In genomic region chr15:65300924-65301441, GRCh38 we compare ENCODE assay signal across 24 cellular contexts. TPM values are rescaled to one million over a fixed set of nuclear protein-coding genes. Genes with fewer than 3 reads are reported as not detected.
DNase-seq lines count a peak whose midpoint lies in the region; ATAC-seq, FAIRE-seq and TF ChIP-seq lines count a peak whose summit lies in the region.
"Had no signal": no experiment of that assay in that cellular context is flagged by ENCODE, and none has a peak within 500 bp of the region (broad histone marks: within the 10 kb centered on the region; RNA-seq: fewer than 3 reads in every experiment).

No MANE protein-coding gene starts in this region.

- peaks cover 4 to 11% (median 5%) of the 10 kb centered on the region in 3 donors for H3K4me1 ChIP-seq in pancreas
- H3K4me1 ChIP-seq in naive thymus-derived CD4-positive, alpha-beta T cell (ENCODE audit: control insufficient read depth in 2 of 2, insufficient read depth in 2 of 2, low read length in 2 of 2), result peaks cover 20 to 21% of the 10 kb centered on the region in 2 donors

- POLR2A ChIA-PET in naive thymus-derived CD4-positive, alpha-beta T cell (lab: Charles Lee), result interaction anchor here (0.6 to 2.0 kb wide), 4 partner anchors 15 to 194 kb away, joined by 3 to 25 read pairs (median 3); partner anchors contain the start of genes CLPX and PARP16

- no peaks in the 10 kb centered on the region for H3K27me3 Mint-ChIP-seq in activated CD4-positive, alpha-beta T cell treated with anti-CD3 and anti-CD28 coated beads, Interleukin-2, amount 10 ng/mL, durations not matched to agents 24 days and 14 days
- no peaks in the 10 kb centered on the region for H3K27me3 Mint-ChIP-seq in effector memory CD8-positive, alpha-beta T cell
- peaks cover 0 to 10% (median 0%) of the 10 kb centered on the region in 5 donors for H3K27me3 Mint-ChIP-seq in naive thymus-derived CD4-positive, alpha-beta T cell

- no peak overlapping the region for H3K4me3 Mint-ChIP-seq in activated CD4-positive, alpha-beta T cell treated with anti-CD3 and anti-CD28 coated beads, Interleukin-2, amount 10 ng/mL, durations not matched to agents 24 days and 14 days
- no peak overlapping the region for H3K4me3 Mint-ChIP-seq in effector memory CD8-positive, alpha-beta T cell
- peak overlapping the region in 3 of 10 donors; percentile 84 to 94 (median 92) for H3K4me3 Mint-ChIP-seq in naive thymus-derived CD4-positive, alpha-beta T cell

- peaks cover 36% of the 10 kb centered on the region for H3K4me1 Mint-ChIP-seq in activated CD4-positive, alpha-beta T cell treated with anti-CD3 and anti-CD28 coated beads, Interleukin-2, amount 10 ng/mL, durations not matched to agents 24 days and 14 days
- H3K4me1 Mint-ChIP-seq in effector memory CD8-positive, alpha-beta T cell (ENCODE audit: low read depth in 2 of 2), result peaks cover 27 to 35% of the 10 kb centered on the region in 2 donors
- H3K4me1 Mint-ChIP-seq in naive thymus-derived CD4-positive, alpha-beta T cell, result peaks cover 16 to 53% (median 40%) of the 10 kb centered on the region in 7 donors

- H3K27ac Mint-ChIP-seq in activated CD4-positive, alpha-beta T cell treated with anti-CD3 and anti-CD28 coated beads, Interleukin-2, amount 10 ng/mL, durations not matched to agents 24 days and 14 days, result peak overlapping the region; percentile 93
- peak overlapping the region; percentile 90 to 93 for H3K27ac Mint-ChIP-seq in effector memory CD8-positive, alpha-beta T cell
- peak overlapping the region in 3 of 9 donors; percentile 87 to 95 (median 93) for H3K27ac Mint-ChIP-seq in naive thymus-derived CD4-positive, alpha-beta T cell

- no peak overlapping the region for H3K4me3 ChIP-seq in pancreas
- no peak overlapping the region for H3K4me3 ChIP-seq in naive thymus-derived CD4-positive, alpha-beta T cell (ENCODE audit: low read length)
- H3K4me3 ChIP-seq: left ventricle myocardium inferior, SK-N-MC had no signal

- ATAC-seq in effector memory CD8-positive, alpha-beta T cell (replicated peaks), result no peak
- no peak for ATAC-seq in pancreas
- ATAC-seq in naive thymus-derived CD4-positive, alpha-beta T cell, result no peak

- no peak for FAIRE-seq in pancreas (lab: Jason Lieb, UNC)
- FAIRE-seq: A204.1 had no signal

- no peak for TF ChIP-seq CTCF in pancreas (IDR thresholded peaks at IDR 0.05)

- H3K36me3 Mint-ChIP-seq in activated CD4-positive, alpha-beta T cell treated with anti-CD3 and anti-CD28 coated beads, Interleukin-2, amount 10 ng/mL, durations not matched to agents 24 days and 14 days (ENCODE audit: low read depth), result no peaks in the 10 kb centered on the region
- H3K36me3 Mint-ChIP-seq in effector memory CD8-positive, alpha-beta T cell (ENCODE audit: insufficient read depth), result peaks cover 60% of the 10 kb centered on the region
- peaks cover 0 to 7% (median 0%) of the 10 kb centered on the region in 5 donors for H3K36me3 Mint-ChIP-seq in naive thymus-derived CD4-positive, alpha-beta T cell

- CTCF ChIA-PET in naive thymus-derived CD4-positive, alpha-beta T cell (lab: Charles Lee), result interaction anchor here (0.8 kb wide), 1 partner anchor 10 kb away, joined by 3 read pairs; no protein-coding TSS in a partner anchor

- H3K9me3 Mint-ChIP-seq in activated CD4-positive, alpha-beta T cell treated with anti-CD3 and anti-CD28 coated beads, Interleukin-2, amount 10 ng/mL, durations not matched to agents 24 days and 14 days, result no peaks in the 10 kb centered on the region
- H3K9me3 Mint-ChIP-seq in effector memory CD8-positive, alpha-beta T cell, result no peaks in the 10 kb centered on the region
- H3K9me3 Mint-ChIP-seq in naive thymus-derived CD4-positive, alpha-beta T cell, result peaks cover 0 to 18% (median 0%) of the 10 kb centered on the region in 11 donors
- H3K9me3 Mint-ChIP-seq: activated T-helper 1 cell treated with anti-CD3 and anti-CD28 coated beads, Interleukin-12 subunit alpha, Interleukin-12 subunit beta, Interleukin-2, Interleukin-4 antibody, amounts not matched to agents 30 ng/mL and 10 ng/mL and 1 ng/mL, durations not matched to agents 14 hours and 24 hours and 36 hours had no signal

- no peaks in the 10 kb centered on the region for H3K27me3 ChIP-seq in pancreas
- H3K27me3 ChIP-seq in naive thymus-derived CD4-positive, alpha-beta T cell (ENCODE audit: control insufficient read depth in 2 of 2, insufficient read depth in 2 of 2, low read length in 2 of 2), result no peaks in the 10 kb centered on the region
- H3K27me3 ChIP-seq: BE2C, neutrophil had no signal

- intact Hi-C loops in activated CD4-positive, alpha-beta T cell treated with anti-CD3 and anti-CD28 coated beads, Interleukin-2, amount 10 ng/mL, durations not matched to agents 24 days and 14 days (cut with micrococcal nuclease), result loop anchor here (5.0 kb wide), 1 partner anchor 269 kb away; no protein-coding TSS in a partner anchor
- intact Hi-C loops in pancreas (cut with DNase I), result no loop called here
- intact Hi-C loops in naive thymus-derived CD4-positive, alpha-beta T cell (cut with micrococcal nuclease), result loop anchor here (1.0 to 10.0 kb wide), 6 partner anchors 116 to 994 kb away; partner anchors contain the start of genes CLPX (in 1 of the 2), DENND4A (in 1 of the 2), DIS3L (in 1 of the 2) and PCLAF (in 1 of the 2)

- H3K27ac ChIP-seq in pancreas, result no peak overlapping the region
- H3K27ac ChIP-seq in naive thymus-derived CD4-positive, alpha-beta T cell (ENCODE audit: low read depth, low read length), result no peak overlapping the region
- H3K27ac ChIP-seq: left ventricle myocardium inferior had no signal

- no peaks in the 10 kb centered on the region for H3K9me3 ChIP-seq in pancreas
- H3K9me3 ChIP-seq in naive thymus-derived CD4-positive, alpha-beta T cell (ENCODE audit: control insufficient read depth in 2 of 3, low read length in 3 of 3), result no peaks in the 10 kb centered on the region
- H3K9me3 ChIP-seq: BE2C, left ventricle myocardium inferior, neutrophil had no signal

- H3K36me3 ChIP-seq in pancreas, result no peaks in the 10 kb centered on the region
- no peaks in the 10 kb centered on the region for H3K36me3 ChIP-seq in naive thymus-derived CD4-positive, alpha-beta T cell (ENCODE audit: control insufficient read depth in 2 of 3, insufficient read depth in 3 of 3, low read length in 3 of 3)
- H3K36me3 ChIP-seq: BE2C, left ventricle myocardium inferior, neutrophil had no signal

- WGBS in pancreas, 2 donors, result 90 to 95% methylated on average over 32 to 36 of the region's 36 CpGs

- no peak for DNase-seq in activated CD4-positive, alpha-beta T cell treated with anti-CD3 and anti-CD28 coated beads, Interleukin-2, amount 10 ng/mL, durations not matched to agents 24 days and 14 days
- DNase-seq in activated CD4-positive, alpha-beta T cell treated with anti-CD3 and anti-CD28 coated beads for 1 hour, result no peak
- DNase-seq in ELF-1 (ENCODE audit: low read depth, low spot score) (peak; percentile 83), pancreas (peak in 4 of 6 donors; percentile 28 to 77 (median 51)), NCI-H1048 (lab: John Stamatoyannopoulos, UW) (no peak), activated gamma-delta T cell treated with Interleukin-2 at 50 U/mL for 16 hours (no peak)
- no peak for DNase-seq in effector memory CD8-positive, alpha-beta T cell
- no peak for DNase-seq in naive thymus-derived CD4-positive, alpha-beta T cell
- DNase-seq: Calu3; caudate nucleus; left ventricle myocardium inferior; NCI-H2081 treated with DMSO at 0.1 percent for 48 hours; NK-92 treated with Interleukin-12 subunit alpha and Interleukin-12 subunit beta, amount 100 ng/mL, for 24 hours had no signal

RNA-seq across cellular contexts. Expression of gene RNU5B-1, which starts 3.5 kb away (rescaled TPM):
- not detected in 2 replicates for total RNA-seq in activated CD4-positive, alpha-beta T cell treated with anti-CD3 and anti-CD28 coated beads, Interleukin-2, amount 10 ng/mL, durations not matched to agents 24 days and 14 days
- total RNA-seq in pancreas, result 10 to 100 TPM in 3 of 6 donors, not detected in 3; 10.5 to 21.8 (median 21.6) TPM
- polyA plus RNA-seq in pancreas, result not detected
- total RNA-seq in naive thymus-derived CD4-positive, alpha-beta T cell, result 10 to 100 TPM in 1 of 5 experiments, not detected in 4; 18.9 TPM
- polyA plus RNA-seq in naive thymus-derived CD4-positive, alpha-beta T cell, result not detected
- total RNA-seq: activated CD8-positive, alpha-beta memory T cell treated with anti-CD3 and anti-CD28 coated beads for 36 hours; activated T-helper 1 cell treated with anti-CD3 and anti-CD28 coated beads, Interleukin-12 subunit alpha, Interleukin-12 subunit beta, Interleukin-2, Interleukin-4 antibody, amounts not matched to agents 30 ng/mL and 10 ng/mL and 1 ng/mL, durations not matched to agents 14 hours and 24 hours and 36 hours; mononuclear cell; NCI-H460; renal cortical epithelial cell had no signal
- polyA plus RNA-seq: esophagus, urinary bladder had no signal

RNA-seq across cellular contexts. Expression of gene RNU5A-1, which starts 5.1 kb away (rescaled TPM):
- not detected in 2 replicates for total RNA-seq in activated CD4-positive, alpha-beta T cell treated with anti-CD3 and anti-CD28 coated beads, Interleukin-2, amount 10 ng/mL, durations not matched to agents 24 days and 14 days
- total RNA-seq in pancreas, result not detected
- not detected for polyA plus RNA-seq in pancreas
- total RNA-seq in naive thymus-derived CD4-positive, alpha-beta T cell, result not detected
- not detected for polyA plus RNA-seq in naive thymus-derived CD4-positive, alpha-beta T cell
- total RNA-seq: activated CD8-positive, alpha-beta memory T cell treated with anti-CD3 and anti-CD28 coated beads for 36 hours; activated T-helper 1 cell treated with anti-CD3 and anti-CD28 coated beads, Interleukin-12 subunit alpha, Interleukin-12 subunit beta, Interleukin-2, Interleukin-4 antibody, amounts not matched to agents 30 ng/mL and 10 ng/mL and 1 ng/mL, durations not matched to agents 14 hours and 24 hours and 36 hours; Calu3; left ventricle myocardium inferior; mononuclear cell; NCI-H460; renal cortical epithelial cell; urinary bladder had no signal
- polyA plus RNA-seq: esophagus, urinary bladder had no signal

RNA-seq across cellular contexts. Expression of gene PARP16, which starts 14.3 kb away (rescaled TPM):
- total RNA-seq in activated CD4-positive, alpha-beta T cell treated with anti-CD3 and anti-CD28 coated beads, Interleukin-2, amount 10 ng/mL, durations not matched to agents 24 days and 14 days, result 11.7 TPM in 2 replicates
- total RNA-seq in pancreas, result 1 to 10 TPM; 3.8 to 7.5 (median 5.7) TPM
- polyA plus RNA-seq in pancreas, result 1 to 10 TPM; 3.1 to 5.5 TPM
- 10 to 100 TPM; 10.9 to 21.5 (median 15.7) TPM for total RNA-seq in naive thymus-derived CD4-positive, alpha-beta T cell
- polyA plus RNA-seq in naive thymus-derived CD4-positive, alpha-beta T cell, result 10 to 100 TPM; 28.1 to 45.7 TPM

Comparison
In these comparisons a context has a peak if more than half of its experiments do, and no peak if none do; other contexts are left out.
1. DNase-seq: peak in ELF-1 (single experiment) and pancreas (4 of 6); none in activated CD4-positive, alpha-beta T cell treated with anti-CD3 and anti-CD28 coated beads, Interleukin-2, amount 10 ng/mL, durations not matched to agents 24 days and 14 days (single experiment), activated CD4-positive, alpha-beta T cell treated with anti-CD3 and anti-CD28 coated beads for 1 hour (single experiment), effector memory CD8-positive, alpha-beta T cell (0 of 3), NCI-H1048 (single experiment), naive thymus-derived CD4-positive, alpha-beta T cell (0 of 9) and activated gamma-delta T cell treated with Interleukin-2 at 50 U/mL for 16 hours (single experiment).
2. intact Hi-C loops: an anchor here in activated CD4-positive, alpha-beta T cell treated with anti-CD3 and anti-CD28 coated beads, Interleukin-2, amount 10 ng/mL, durations not matched to agents 24 days and 14 days (5.0 kb wide) and naive thymus-derived CD4-positive, alpha-beta T cell (1.0 to 10.0 kb wide); none called in pancreas.